In the genomic region with DNA sequence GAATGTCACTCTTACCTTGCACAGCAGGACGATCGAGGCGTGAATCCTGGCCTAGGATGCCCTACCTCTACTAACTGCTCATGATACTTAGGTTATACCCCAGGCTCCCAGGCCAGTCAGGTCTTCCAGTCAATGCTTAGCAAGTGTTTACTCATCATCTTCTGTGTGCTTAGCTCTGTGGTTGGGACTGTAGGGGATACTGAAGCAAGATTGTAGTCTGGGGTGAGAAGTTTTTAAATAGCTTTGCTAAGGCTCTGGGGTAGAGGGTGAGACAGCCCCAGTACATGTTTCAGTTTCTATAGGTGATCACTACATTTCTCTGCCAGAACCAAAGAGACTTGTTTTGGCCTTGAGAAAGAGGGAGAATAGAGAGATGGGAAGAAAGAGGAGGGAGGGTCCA, we compare ENCODE assay signal across 17 cellular contexts.
"Had no signal": no experiment of that assay in that cellular context is flagged by ENCODE, and none has a peak within 500 bp of the region (broad histone marks: within the 10 kb centered on the region; RNA-seq: fewer than 3 reads in every experiment).

No MANE protein-coding gene starts in this region.

- H3K27ac Mint-ChIP-seq: activated CD4-positive, alpha-beta T cell treated with anti-CD3 and anti-CD28 coated beads for 36 hours; activated naive CD4-positive, alpha-beta T cell treated with anti-CD3 and anti-CD28 coated beads for 36 hours; brain; immature natural killer cell; memory B cell had no signal

- H3K9me3 Mint-ChIP-seq: activated naive CD4-positive, alpha-beta T cell treated with anti-CD3 and anti-CD28 coated beads for 36 hours; memory B cell had no signal

- H3K36me3 Mint-ChIP-seq: brain, immature natural killer cell had no signal

- H3K4me1 Mint-ChIP-seq: activated CD4-positive, alpha-beta T cell treated with anti-CD3 and anti-CD28 coated beads for 36 hours; brain; immature natural killer cell; memory B cell had no signal

- DNase-seq: activated CD4-positive, alpha-beta T cell treated with anti-CD3 and anti-CD28 coated beads for 36 hours; activated CD4-positive, alpha-beta T cell treated with anti-CD3 and anti-CD28 coated beads, Interleukin-2, amount 50 U/mL, for 48 hours; activated naive CD4-positive, alpha-beta T cell treated with anti-CD3 and anti-CD28 coated beads for 36 hours; anterior cingulate cortex; caudate nucleus; dorsolateral prefrontal cortex; immature natural killer cell; occipital lobe; stimulated activated CD4-positive, alpha-beta T cell treated with anti-CD3 and anti-CD28 coated beads, Interleukin-12 subunit alpha, Interleukin-12 subunit beta, amount 100 ng/mL, for 4 hours; stimulated activated CD4-positive, alpha-beta T cell treated with anti-CD3 and anti-CD28 coated beads, Interleukin-1b, Interleukin-23, amount 100 ng/mL, for 48 hours; stimulated activated CD8-positive, alpha-beta memory T cell treated with anti-CD3 and anti-CD28 coated beads, Interleukin-4, amount 100 ng/mL, for 48 hours; stimulated activated naive CD8-positive, alpha-beta T cell treated with anti-CD3 and anti-CD28 coated beads, Interleukin-15, Interleukin-2, amounts not matched to agents 100 U/mL and 50 U/mL, for 24 hours; substantia nigra; tibial artery; WERI-Rb-1 had no signal

- ATAC-seq: activated CD4-positive, alpha-beta T cell treated with anti-CD3 and anti-CD28 coated beads for 36 hours; stimulated activated naive CD8-positive, alpha-beta T cell treated with anti-CD3 and anti-CD28 coated beads, Interleukin-15, Interleukin-2, amounts not matched to agents 100 U/mL and 50 U/mL, for 24 hours had no signal

- H3K27me3 Mint-ChIP-seq: memory B cell had no signal

- H3K4me3 Mint-ChIP-seq: activated CD4-positive, alpha-beta T cell treated with anti-CD3 and anti-CD28 coated beads for 36 hours; activated naive CD4-positive, alpha-beta T cell treated with anti-CD3 and anti-CD28 coated beads for 36 hours; brain; immature natural killer cell; memory B cell had no signal
